14 cellular contexts compared by ENCODE assay signal in genomic region chr7:128845475-128845874, GRCh38. TPM values are rescaled to one million over a fixed set of nuclear protein-coding genes. Genes with fewer than 3 reads are reported as not detected.
DNase-seq lines count a peak whose midpoint lies in the region; ATAC-seq and TF ChIP-seq lines count a peak whose summit lies in the region.
"Had no signal": no experiment of that assay in that cellular context is flagged by ENCODE, and none has a peak within 500 bp of the region (broad histone marks: within the 10 kb centered on the region; RNA-seq: fewer than 3 reads in every experiment).

No MANE protein-coding gene starts in this region.

- no peaks in the 10 kb centered on the region for H3K9me3 Mint-ChIP-seq in activated CD4-positive, alpha-beta T cell treated with anti-CD3 and anti-CD28 coated beads, Interleukin-2, amount 10 ng/mL, durations not matched to agents 7 days and 5 days
- H3K9me3 Mint-ChIP-seq in HFFc6 (no peaks in the 10 kb centered on the region), neural progenitor cell (no peaks in the 10 kb centered on the region)
- H3K9me3 Mint-ChIP-seq: CD4-positive, CD25-positive, alpha-beta regulatory T cell had no signal

- peak overlapping the region; percentile 57 for H3K27ac Mint-ChIP-seq in activated CD4-positive, alpha-beta T cell treated with anti-CD3 and anti-CD28 coated beads, Interleukin-2, amount 10 ng/mL, durations not matched to agents 7 days and 5 days
- H3K27ac Mint-ChIP-seq in HFFc6, result peak overlapping the region; percentile 73
- H3K27ac Mint-ChIP-seq in neural progenitor cell, result peak overlapping the region; percentile 38

- TF ChIP-seq CTCF in HFFc6 (IDR thresholded peaks at IDR 0.05) (no peak), neural progenitor cell (IDR thresholded peaks at IDR 0.05) (no peak), right lobe of liver (IDR thresholded peaks at IDR 0.05) (no peak)

- H3K36me3 Mint-ChIP-seq in activated CD4-positive, alpha-beta T cell treated with anti-CD3 and anti-CD28 coated beads, Interleukin-2, amount 10 ng/mL, durations not matched to agents 7 days and 5 days (ENCODE audit: low read depth), result no peaks in the 10 kb centered on the region
- H3K36me3 Mint-ChIP-seq in HFFc6 (ENCODE audit: low read depth) (peaks cover 23% of the 10 kb centered on the region; the same call in 1 of the 2 replicates), neural progenitor cell (peaks cover 2% of the 10 kb centered on the region)
- H3K36me3 Mint-ChIP-seq: CD4-positive, CD25-positive, alpha-beta regulatory T cell had no signal

- H3K4me3 ChIP-seq in neural progenitor cell, result no peak overlapping the region
- no peak overlapping the region for H3K4me3 ChIP-seq in skeletal muscle tissue (ENCODE audit: low read length in 3 of 3)
- H3K4me3 ChIP-seq in right lobe of liver, result no peak overlapping the region
- H3K4me3 ChIP-seq: BLaER1 treated with 17β-estradiol and CSF1 and Interleukin-3, amounts not matched to agents 10 nM and 100 nM; GM23248 had no signal

- no peak for TF ChIP-seq POLR2A in right lobe of liver (IDR thresholded peaks at IDR 0.05)

- intact Hi-C loops in right lobe of liver (cut with DNase I), result no loop called here

- 74% methylated on average over 4 of the region's 5 CpGs for WGBS in right lobe of liver (ENCODE audit: insufficient coverage, low coverage, low lambda C conversion rate, missing lambda C conversion rate)

- H3F3A ChIP-seq in neural progenitor cell (ENCODE audit: low read depth), result peaks cover 5% of the 10 kb centered on the region

- H3K4me3 Mint-ChIP-seq in activated CD4-positive, alpha-beta T cell treated with anti-CD3 and anti-CD28 coated beads, Interleukin-2, amount 10 ng/mL, durations not matched to agents 7 days and 5 days, result no peak overlapping the region
- no peak overlapping the region for H3K4me3 Mint-ChIP-seq in HFFc6
- H3K4me3 Mint-ChIP-seq in neural progenitor cell, result no peak overlapping the region
- H3K4me3 Mint-ChIP-seq: CD4-positive, CD25-positive, alpha-beta regulatory T cell had no signal

- no peak for DNase-seq in activated CD4-positive, alpha-beta T cell treated with anti-CD3 and anti-CD28 coated beads, Interleukin-2, amount 10 ng/mL, durations not matched to agents 7 days and 5 days
- no peak for DNase-seq in activated CD4-positive, alpha-beta T cell treated with anti-CD3 and anti-CD28 coated beads, Interleukin-2, amount 50 U/mL, for 4 hours
- DNase-seq in HFFc6, result no peak
- DNase-seq in neural progenitor cell (ENCODE audit: low spot score), result no peak
- no peak for DNase-seq in right lobe of liver
- DNase-seq: 8988T; Calu3; CD4-positive, CD25-positive, alpha-beta regulatory T cell; DMS 273 treated with DMSO at 0.1 percent for 48 hours; GM23248 had no signal

- H3K27me3 ChIP-seq in neural progenitor cell, result no peaks in the 10 kb centered on the region
- no peaks in the 10 kb centered on the region for H3K27me3 ChIP-seq in skeletal muscle tissue (ENCODE audit: control insufficient read depth in 3 of 3, insufficient read depth in 3 of 3, low read length in 3 of 3)
- H3K27me3 ChIP-seq in right lobe of liver, result no peaks in the 10 kb centered on the region
- H3K27me3 ChIP-seq: BLaER1 treated with 17β-estradiol and CSF1 and Interleukin-3, amounts not matched to agents 10 nM and 100 nM had no signal

- H3K9me3 ChIP-seq in neural progenitor cell (ENCODE audit: low read depth) (no peaks in the 10 kb centered on the region), skeletal muscle tissue (ENCODE audit: control insufficient read depth in 3 of 3, low read length in 3 of 3) (no peaks in the 10 kb centered on the region), right lobe of liver (no peaks in the 10 kb centered on the region)
- H3K9me3 ChIP-seq: BLaER1 treated with 17β-estradiol and CSF1 and Interleukin-3, amounts not matched to agents 10 nM and 100 nM had no signal

- no peaks in the 10 kb centered on the region for H3K4me1 Mint-ChIP-seq in activated CD4-positive, alpha-beta T cell treated with anti-CD3 and anti-CD28 coated beads, Interleukin-2, amount 10 ng/mL, durations not matched to agents 7 days and 5 days
- no peaks in the 10 kb centered on the region for H3K4me1 Mint-ChIP-seq in HFFc6 (ENCODE audit: low read depth)
- H3K4me1 Mint-ChIP-seq in neural progenitor cell, result no peaks in the 10 kb centered on the region

- no peak overlapping the region for H3K27ac ChIP-seq in neural progenitor cell
- peak overlapping the region; percentile 69 for H3K27ac ChIP-seq in skeletal muscle tissue (ENCODE audit: low read depth, low read length)
- no peak overlapping the region for H3K27ac ChIP-seq in right lobe of liver
- H3K27ac ChIP-seq: BLaER1 treated with 17β-estradiol and CSF1 and Interleukin-3, amounts not matched to agents 10 nM and 100 nM; GM23248 had no signal

- no peaks in the 10 kb centered on the region for H3K79me2 ChIP-seq in neural progenitor cell (ENCODE audit: low read depth)

- POLR2A ChIA-PET in activated CD4-positive, alpha-beta T cell treated with anti-CD3 and anti-CD28 coated beads, Interleukin-2, amount 10 ng/mL, durations not matched to agents 7 days and 5 days (lab: Charles Lee), result no interaction called here

- H3K36me3 ChIP-seq in neural progenitor cell (no peaks in the 10 kb centered on the region), skeletal muscle tissue (ENCODE audit: control insufficient read depth in 3 of 3, insufficient read depth in 3 of 3, low read length in 3 of 3) (peaks cover 94 to 99% (median 95%) of the 10 kb centered on the region in 3 donors), right lobe of liver (no peaks in the 10 kb centered on the region)
- H3K36me3 ChIP-seq: BLaER1 treated with 17β-estradiol and CSF1 and Interleukin-3, amounts not matched to agents 10 nM and 100 nM had no signal

- CTCF ChIA-PET in activated CD4-positive, alpha-beta T cell treated with anti-CD3 and anti-CD28 coated beads, Interleukin-2, amount 10 ng/mL, durations not matched to agents 7 days and 5 days (lab: Charles Lee), result interaction anchor here (0.7 to 2.1 kb wide), 4 partner anchors 17 to 246 kb away, joined by 4 to 5 read pairs (median 4); partner anchors contain the start of gene ATP6V1F

- no peaks in the 10 kb centered on the region for H3K27me3 Mint-ChIP-seq in activated CD4-positive, alpha-beta T cell treated with anti-CD3 and anti-CD28 coated beads, Interleukin-2, amount 10 ng/mL, durations not matched to agents 7 days and 5 days
- peaks cover 15% of the 10 kb centered on the region for H3K27me3 Mint-ChIP-seq in HFFc6 (ENCODE audit: insufficient read depth)
- peaks cover 2% of the 10 kb centered on the region for H3K27me3 Mint-ChIP-seq in neural progenitor cell (ENCODE audit: insufficient read depth, low read depth)
- H3K27me3 Mint-ChIP-seq: CD4-positive, CD25-positive, alpha-beta regulatory T cell had no signal

- no peak overlapping the region for H2AFZ ChIP-seq in neural progenitor cell (replicated peaks)
- H2AFZ ChIP-seq: GM23248 had no signal

- H3K9ac ChIP-seq in neural progenitor cell (no peak overlapping the region), skeletal muscle tissue (ENCODE audit: low read depth in 1 of 3, low read length in 3 of 3) (no peak overlapping the region)
- H3K9ac ChIP-seq: BLaER1 treated with 17β-estradiol and CSF1 and Interleukin-3, amounts not matched to agents 10 nM and 100 nM; GM23248 had no signal

- ATAC-seq in right lobe of liver (no peak), GM19328 (IDR thresholded peaks at IDR 0.05; ENCODE audit: unreplicated experiment) (no peak)

- no peaks in the 10 kb centered on the region for H4K20me1 ChIP-seq in neural progenitor cell (ENCODE audit: low read depth)
- H4K20me1 ChIP-seq: BLaER1 treated with 17β-estradiol and CSF1 and Interleukin-3, amounts not matched to agents 10 nM and 100 nM had no signal

- H3K4me2 ChIP-seq in neural progenitor cell, result no peak overlapping the region
- H3K4me2 ChIP-seq: BLaER1 treated with 17β-estradiol and CSF1 and Interleukin-3, amounts not matched to agents 10 nM and 100 nM had no signal

- H3K4me1 ChIP-seq in neural progenitor cell (no peaks in the 10 kb centered on the region), skeletal muscle tissue (ENCODE audit: control insufficient read depth in 3 of 3, insufficient read depth in 3 of 3, low read length in 3 of 3) (peaks cover 0 to 60% (median 49%) of the 10 kb centered on the region in 3 donors), right lobe of liver (no peaks in the 10 kb centered on the region)

RNA-seq across cellular contexts. Expression of gene FLNC, which starts 15.3 kb away (rescaled TPM):
- not detected for total RNA-seq in activated CD4-positive, alpha-beta T cell treated with anti-CD3 and anti-CD28 coated beads, Interleukin-2, amount 10 ng/mL, durations not matched to agents 7 days and 5 days
- total RNA-seq in HFFc6 (2021; fragmentation: NEBNext Ultra II Directional; extraction: Animal tissue kit (Norgen Biotek cat#: 25700)), result 100 to 1,000 TPM; 492 to 540 (median 512) TPM
- total RNA-seq in neural progenitor cell (ENCODE audit: low replicate concordance) (6.7 and 23.7 TPM in 2 replicates), skeletal muscle tissue (611 TPM), right lobe of liver (1 to 10 TPM in 2 of 6 experiments, under 1 TPM in 4; 0.27 to 5.1 (median 0.74) TPM)
- total RNA-seq: CD4-positive, CD25-positive, alpha-beta regulatory T cell had no signal

RNA-seq across cellular contexts. Expression of gene ATP6V1F, which starts 17.2 kb away (rescaled TPM):
- total RNA-seq in activated CD4-positive, alpha-beta T cell treated with anti-CD3 and anti-CD28 coated beads, Interleukin-2, amount 10 ng/mL, durations not matched to agents 7 days and 5 days, result 100 to 1,000 TPM; 123 to 143 TPM
- 100 to 1,000 TPM; 179 to 212 (median 193) TPM for total RNA-seq in HFFc6 (2021; fragmentation: NEBNext Ultra II Directional; extraction: Animal tissue kit (Norgen Biotek cat#: 25700))
- total RNA-seq in neural progenitor cell (ENCODE audit: low replicate concordance) (61.4 and 81.8 TPM in 2 replicates), skeletal muscle tissue (66.3 TPM), right lobe of liver (10 to 100 TPM; 26.9 to 72.0 (median 38.9) TPM)

RNA-seq across cellular contexts. Expression of gene CCDC136, which starts 53.7 kb away (rescaled TPM):
- 1 to 10 TPM; 5.1 to 6.8 TPM for total RNA-seq in activated CD4-positive, alpha-beta T cell treated with anti-CD3 and anti-CD28 coated beads, Interleukin-2, amount 10 ng/mL, durations not matched to agents 7 days and 5 days
- 10 to 100 TPM in 4 of 6 experiments, 1 to 10 TPM in 2; 7.4 to 16.5 (median 13.7) TPM for total RNA-seq in HFFc6 (2021; fragmentation: NEBNext Ultra II Directional; extraction: Animal tissue kit (Norgen Biotek cat#: 25700))
- 93.6 and 115 TPM in 2 replicates for total RNA-seq in neural progenitor cell (ENCODE audit: low replicate concordance)
- total RNA-seq in skeletal muscle tissue, result 4.7 TPM
- under 1 TPM in 4 of 6 experiments, not detected in 2; 0.16 to 0.70 (median 0.20) TPM for total RNA-seq in right lobe of liver
- total RNA-seq: HT-29 had no signal

Comparison
In these comparisons a context has a peak if more than half of its experiments do, and no peak if none do; other contexts are left out.
1. RNA of gene FLNC, which starts 15.3 kb away (total RNA-seq): 611 TPM in skeletal muscle tissue (single experiment) and 492 to 540 TPM in HFFc6; 6.7 to 23.7 TPM in neural progenitor cell, 0.27 to 5.1 TPM in right lobe of liver and not detected in activated CD4-positive, alpha-beta T cell treated with anti-CD3 and anti-CD28 coated beads, Interleukin-2, amount 10 ng/mL, durations not matched to agents 7 days and 5 days; every median in the first group is over 10 times any median in the second.
2. Peak in every context shown above with its lines, with median percentiles within 50 percentile points of each other: H3K27ac Mint-ChIP-seq.